1 cellular context compared by ENCODE assay signal in genomic region chr5:112915831-112916230, GRCh38.
TF ChIP-seq lines count a peak whose summit lies in the region.

No MANE protein-coding gene starts in this region.

TF ChIP-seq in K562, 482 proteins besides CTCF, POLR2A, EP300 and RAD21:
- TF ChIP-seq ZNF41 (CRISPR knock-in tag; conservative IDR thresholded peaks at IDR 0.05) (no peak), TCF7 (IDR thresholded peaks at IDR 0.05; ENCODE audit: borderline replicate concordance) (no peak), HEY1 (CRISPR knock-in tag; IDR thresholded peaks at IDR 0.05; ENCODE audit: borderline replicate concordance) (no peak), ARHGAP35 (IDR thresholded peaks at IDR 0.05; ENCODE audit: partially characterized antibody) (no peak), RBM25 (IDR thresholded peaks at IDR 0.05; ENCODE audit: low read depth, low read length, severe bottlenecking) (no peak), NFIC (IDR thresholded peaks at IDR 0.05) (no peak), GABPB1 (CRISPR knock-in tag; IDR thresholded peaks at IDR 0.05) (no peak), CHD1 (IDR thresholded peaks at IDR 0.05; ENCODE audit: low read length) (no peak), XRCC3 (IDR thresholded peaks at IDR 0.05) (no peak), ZNF282 (CRISPR knock-in tag; IDR thresholded peaks at IDR 0.05) (no peak), ZNF146 (CRISPR knock-in tag; IDR thresholded peaks at IDR 0.05; ENCODE audit: unreplicated experiment) (no peak), RB1 (IDR thresholded peaks at IDR 0.05; ENCODE audit: low read depth) (no peak), CBX3 (IDR thresholded peaks at IDR 0.05; ENCODE audit: borderline replicate concordance in 1 of 2, low read length in 2 of 2) (no peak), CBX8 (IDR thresholded peaks at IDR 0.05; ENCODE audit: borderline replicate concordance, extremely low read depth, low read depth, low read length, poor library complexity, severe bottlenecking) (no peak), KDM4B (IDR thresholded peaks at IDR 0.05; ENCODE audit: borderline replicate concordance in 2 of 2, low read depth in 1 of 2) (no peak), TFAM (CRISPR knock-in tag; conservative IDR thresholded peaks at IDR 0.05) (no peak), ZBTB11 (CRISPR knock-in tag; IDR thresholded peaks at IDR 0.05) (no peak)
- TF ChIP-seq, protein P1, sequence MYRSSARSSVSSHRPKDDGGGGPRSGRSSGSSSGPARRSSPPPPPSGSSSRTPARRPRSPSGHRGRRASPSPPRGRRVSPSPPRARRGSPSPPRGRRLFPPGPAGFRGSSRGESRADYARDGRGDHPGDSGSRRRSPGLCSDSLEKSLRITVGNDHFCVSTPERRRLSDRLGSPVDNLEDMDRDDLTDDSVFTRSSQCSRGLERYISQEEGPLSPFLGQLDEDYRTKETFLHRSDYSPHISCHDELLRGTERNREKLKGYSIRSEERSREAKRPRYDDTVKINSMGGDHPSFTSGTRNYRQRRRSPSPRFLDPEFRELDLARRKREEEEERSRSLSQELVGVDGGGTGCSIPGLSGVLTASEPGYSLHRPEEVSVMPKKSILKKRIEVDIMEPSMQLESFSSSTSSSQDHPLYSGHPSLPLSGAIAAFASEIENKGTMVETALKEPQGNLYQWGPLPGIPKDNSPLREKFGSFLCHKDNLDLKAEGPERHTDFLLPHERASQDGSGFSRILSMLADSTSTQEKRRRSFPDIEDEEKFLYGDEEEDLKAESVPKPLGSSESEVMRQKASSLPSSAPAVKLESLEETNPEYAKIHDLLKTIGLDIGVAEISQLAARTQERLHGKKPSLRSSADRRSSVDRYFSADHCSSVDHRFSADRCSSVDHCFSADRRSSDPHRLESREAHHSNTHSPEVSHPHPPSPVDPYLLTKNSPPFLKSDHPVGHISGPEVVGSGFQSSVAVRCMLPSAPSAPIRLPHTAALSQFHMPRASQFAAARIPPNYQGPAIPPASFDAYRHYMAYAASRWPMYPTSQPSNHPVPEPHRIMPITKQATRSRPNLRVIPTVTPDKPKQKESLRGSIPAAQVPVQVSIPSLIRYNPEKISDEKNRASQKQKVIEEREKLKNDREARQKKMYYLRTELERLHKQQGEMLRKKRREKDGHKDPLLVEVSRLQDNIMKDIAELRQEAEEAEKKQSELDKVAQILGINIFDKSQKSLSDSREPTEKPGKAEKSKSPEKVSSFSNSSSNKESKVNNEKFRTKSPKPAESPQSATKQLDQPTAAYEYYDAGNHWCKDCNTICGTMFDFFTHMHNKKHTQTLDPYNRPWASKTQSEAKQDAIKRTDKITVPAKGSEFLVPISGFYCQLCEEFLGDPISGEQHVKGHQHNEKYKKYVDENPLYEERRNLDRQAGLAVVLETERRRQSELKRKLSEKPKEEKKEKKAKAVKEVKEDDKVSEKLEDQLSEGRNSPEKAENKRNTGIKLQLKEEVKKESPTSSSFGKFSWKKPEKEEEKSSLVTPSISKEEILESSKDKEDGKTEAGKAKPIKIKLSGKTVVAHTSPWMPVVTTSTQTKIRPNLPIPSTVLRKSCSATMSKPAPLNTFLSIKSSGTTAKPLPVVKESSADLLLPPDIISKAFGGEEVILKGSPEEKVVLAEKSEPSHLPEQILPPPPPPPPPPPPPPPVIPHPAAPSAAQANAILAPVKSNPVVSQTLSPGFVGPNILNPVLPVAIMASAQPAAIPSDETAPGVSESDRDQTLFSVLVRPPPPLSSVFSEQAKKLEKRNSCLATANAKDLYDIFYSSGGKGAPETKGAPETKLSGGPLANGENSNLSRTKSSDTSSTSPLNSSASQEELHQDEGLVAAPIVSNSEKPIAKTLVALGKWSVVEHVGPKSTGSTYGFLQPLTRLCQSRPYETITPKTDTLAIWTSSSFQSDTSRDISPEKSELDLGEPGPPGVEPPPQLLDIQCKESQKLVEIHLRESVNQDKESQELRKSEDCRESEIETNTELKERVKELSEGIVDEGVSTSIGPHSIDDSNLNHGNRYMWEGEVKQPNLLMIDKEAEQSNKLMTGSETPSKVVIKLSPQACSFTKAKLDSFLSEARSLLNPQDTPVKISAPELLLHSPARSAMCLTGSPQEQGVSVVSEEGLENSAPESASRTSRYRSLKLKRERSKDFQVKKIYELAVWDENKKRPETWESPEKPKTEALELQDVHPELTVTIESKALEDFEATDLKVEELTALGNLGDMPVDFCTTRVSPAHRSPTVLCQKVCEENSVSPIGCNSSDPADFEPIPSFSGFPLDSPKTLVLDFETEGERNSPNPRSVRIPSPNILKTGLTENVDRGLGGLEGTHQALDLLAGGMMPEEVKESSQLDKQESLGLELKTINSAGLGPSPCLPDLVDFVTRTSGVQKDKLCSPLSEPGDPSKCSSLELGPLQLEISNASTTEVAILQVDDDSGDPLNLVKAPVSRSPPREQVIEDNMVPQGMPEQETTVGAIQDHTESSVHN (IDR thresholded peaks at IDR 0.05; ENCODE audit: borderline replicate concordance in 1 of 2, low read depth in 1 of 2), result no peak
